Comparison of ENCODE assay signal across 8 cellular contexts in the genomic region with DNA sequence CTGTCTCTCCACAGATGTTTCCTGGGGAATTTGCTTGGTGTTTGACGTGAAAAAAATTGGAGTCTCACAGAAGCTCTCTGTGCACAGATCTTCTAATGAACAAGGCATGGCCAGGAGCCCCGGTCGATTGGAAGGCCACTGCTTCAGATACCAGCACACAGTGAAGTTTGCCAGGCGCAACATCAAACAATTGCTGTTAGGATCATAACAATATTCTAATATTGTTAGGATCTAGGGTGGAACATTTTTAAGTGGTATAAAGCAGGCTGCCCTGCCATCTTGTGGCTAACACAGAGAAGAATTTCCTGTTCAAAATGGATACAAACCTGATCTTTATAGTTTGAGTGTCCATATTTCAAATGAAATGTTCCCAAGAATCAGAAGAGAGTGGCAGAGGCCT.
DNase-seq lines count a peak whose midpoint lies in the region; ATAC-seq and TF ChIP-seq lines count a peak whose summit lies in the region.

No MANE protein-coding gene starts in this region.

- H3K4me1 Mint-ChIP-seq in Caco-2 (ENCODE audit: low read depth, unreplicated experiment) = no peaks in the 10 kb centered on the region
- peaks cover 14% of the 10 kb centered on the region for H3K4me1 Mint-ChIP-seq in neural crest cell
- no peaks in the 10 kb centered on the region for H3K4me1 Mint-ChIP-seq in T-helper 17 cell

- intact Hi-C loops in Caco-2 (cut with micrococcal nuclease; ENCODE audit: unreplicated experiment) = loop anchor here (1.0 kb wide), 2 partner anchors 318 to 348 kb away; no protein-coding TSS in a partner anchor

- no peak for ATAC-seq in T-helper 17 cell
- ATAC-seq in GM21526 (IDR thresholded peaks at IDR 0.05; ENCODE audit: low FRiP score, unreplicated experiment) = no peak
- no peak for ATAC-seq in activated CD4-positive, CD25-positive, alpha-beta regulatory T cell treated with anti-CD3 and anti-CD28 coated beads, Interleukin-2, amount 50 U/mL, for 24 hours

- H3K4me1 ChIP-seq in Caco-2 = no peaks in the 10 kb centered on the region

- H3K36me3 ChIP-seq in Caco-2 (ENCODE audit: control insufficient read depth, insufficient read depth, low read length) = no peaks in the 10 kb centered on the region

- H3K4me3 Mint-ChIP-seq in Caco-2 (ENCODE audit: unreplicated experiment) (no peak overlapping the region), neural crest cell (no peak overlapping the region), T-helper 17 cell (no peak overlapping the region)

- H3K9me3 Mint-ChIP-seq in Caco-2 (ENCODE audit: unreplicated experiment) (no peaks in the 10 kb centered on the region), neural crest cell (no peaks in the 10 kb centered on the region)

- H3K27me3 Mint-ChIP-seq in Caco-2 (ENCODE audit: insufficient read depth, unreplicated experiment) (peaks cover 9% of the 10 kb centered on the region), neural crest cell (ENCODE audit: low read depth) (no peaks in the 10 kb centered on the region), T-helper 17 cell (no peaks in the 10 kb centered on the region)

- H3K36me3 Mint-ChIP-seq in Caco-2 (ENCODE audit: insufficient read depth, unreplicated experiment) (no peaks in the 10 kb centered on the region), neural crest cell (ENCODE audit: low read depth) (peaks cover 3% of the 10 kb centered on the region), T-helper 17 cell (ENCODE audit: low read depth) (no peaks in the 10 kb centered on the region)

- DNase-seq in Caco-2 (peak in 1 of 2 experiments; percentile 15), LNCaP clone FGC (ENCODE audit: low read depth) (peak; percentile 28), cerebellar cortex (ENCODE audit: low spot score) (peak; percentile 67), neural crest cell (ENCODE audit: low read depth, low spot score) (no peak), T-helper 17 cell (no peak), T-helper 9 cell (no peak)

- CTCF ChIA-PET in Caco-2 (lab: Charles Lee) = no interaction called here

- no peaks in the 10 kb centered on the region for H3K27me3 ChIP-seq in Caco-2 (replicated peaks; ENCODE audit: control insufficient read depth, insufficient read depth, low read length)

- H3K4me3 ChIP-seq in Caco-2 (ENCODE audit: low read depth, low read length) (no peak overlapping the region), LNCaP clone FGC (ENCODE audit: low read depth, low read length) (no peak overlapping the region)

- H3K27ac Mint-ChIP-seq in Caco-2 (ENCODE audit: unreplicated experiment) = no peak overlapping the region
- peak overlapping the region; percentile 59 for H3K27ac Mint-ChIP-seq in neural crest cell (ENCODE audit: unreplicated experiment)
- H3K27ac Mint-ChIP-seq in T-helper 17 cell = no peak overlapping the region

- H3K9me3 ChIP-seq in Caco-2 = 0 out of 2 replicates have a peak, but pooled peaks cover 4% of the 10 kb centered on the region
- no peaks in the 10 kb centered on the region for H3K9me3 ChIP-seq in T-helper 17 cell (ENCODE audit: control insufficient read depth, low read length, poor library complexity, severe bottlenecking)

- POLR2A ChIA-PET in Caco-2 (lab: Charles Lee) = no interaction called here

- BruUV-seq in Caco-2 (replicated peaks; lab: Mats Ljungman, UMichigan) = no TSS peak

- TF ChIP-seq CTCF in Caco-2 (IDR thresholded peaks at IDR 0.05; ENCODE audit: insufficient read depth in 1 of 2, low read depth in 1 of 2, low read length in 1 of 2, severe bottlenecking in 1 of 2, unreplicated experiment in 1 of 2) (peak; percentile 30 to 34), LNCaP clone FGC (IDR thresholded peaks at IDR 0.05; ENCODE audit: control insufficient read depth, extremely low read depth, insufficient read depth) (peak; percentile 65), neural crest cell (conservative IDR thresholded peaks at IDR 0.05) (peak; percentile 71)

Comparison
In these comparisons a context has a peak if more than half of its experiments do, and no peak if none do; other contexts are left out.
1. DNase-seq: peak in LNCaP clone FGC (single experiment) and cerebellar cortex (single experiment); none in neural crest cell (single experiment), T-helper 17 cell (0 of 3) and T-helper 9 cell (single experiment).
2. Peak in every context shown above with its lines, with median percentiles within 50 percentile points of each other: CTCF ChIP-seq.